ENCODE assay signal across 22 cellular contexts in the genomic region with DNA sequence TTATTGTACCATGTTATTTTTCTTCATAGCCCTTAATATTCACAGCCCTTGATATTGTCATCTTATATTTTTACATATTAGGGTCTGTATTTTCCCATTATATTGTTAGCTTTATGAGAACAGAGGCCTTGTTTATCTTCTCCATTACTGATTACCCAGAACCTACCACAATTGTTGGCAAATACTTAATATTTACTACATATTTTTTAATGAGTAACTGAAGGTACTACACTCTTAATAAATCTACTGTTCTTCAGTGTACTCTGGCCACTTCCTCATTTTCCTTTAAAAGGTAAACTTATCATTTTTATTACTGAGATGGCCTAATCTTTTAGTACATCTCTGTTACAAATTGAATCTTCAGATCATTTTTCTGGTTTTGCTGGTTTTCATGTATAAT.
"Had no signal": no experiment of that assay in that cellular context is flagged by ENCODE, and none has a peak within 500 bp of the region (broad histone marks: within the 10 kb centered on the region; RNA-seq: fewer than 3 reads in every experiment).

No MANE protein-coding gene starts in this region.

- FAIRE-seq: bronchial epithelial cell, RCC 7860 had no signal

- H3K27me3 ChIP-seq: SJSA1 had no signal

- DNase-seq: activated B cell treated with CpG ODN at 0.5 μM for 24 hours; activated CD4-positive, alpha-beta T cell treated with anti-CD3 and anti-CD28 coated beads for 1 hour; activated CD4-positive, alpha-beta T cell treated with anti-CD3 and anti-CD28 coated beads, Interleukin-2, amount 10 ng/mL, durations not matched to agents 24 days and 14 days; activated CD4-positive, alpha-beta T cell treated with anti-CD3 and anti-CD28 coated beads, Interleukin-2, amount 50 U/mL, for 48 hours; activated CD8-positive, alpha-beta memory T cell treated with anti-CD3 and anti-CD28 coated beads, Interleukin-2, amount 10 ng/mL, durations not matched to agents 7 days and 5 days; activated effector memory CD4-positive, alpha-beta T cell treated with Interleukin-2 at 50 U/mL for 16 hours; activated naive CD4-positive, alpha-beta T cell; activated T-cell treated with anti-CD3 and anti-CD28 coated beads, Interleukin-2, amount 50 U/mL, for 24 hours; aorta; central memory CD4-positive, alpha-beta T cell; NCI-H1105 treated with DMSO at 0.1 percent for 48 hours; NCI-H1436 treated with DMSO at 0.1 percent for 48 hours; NCI-H187; NCI-H2081 treated with DMSO at 0.1 percent for 48 hours; NCI-H446; NCI-H524; SHP77 had no signal

- ATAC-seq: activated CD8-positive, alpha-beta memory T cell treated with anti-CD3 and anti-CD28 coated beads, Interleukin-2, amount 10 ng/mL, durations not matched to agents 7 days and 5 days; SK-N-SH treated with all-trans-retinoic acid at 6 μM for 48 hours had no signal

- H3K4me3 ChIP-seq: coronary artery, SJSA1 had no signal

- H3K36me3 ChIP-seq: SJSA1 had no signal

- H3K4me1 ChIP-seq: SJSA1 had no signal

- H3K9me3 ChIP-seq: SJSA1 had no signal

- H3K27ac ChIP-seq: coronary artery, SJSA1 had no signal
